ENCODE assay signal across 1 cellular context in genomic region chr6:137951064-137951597, GRCh38.
TF ChIP-seq lines count a peak whose summit lies in the region.

No MANE protein-coding gene starts in this region.

TF ChIP-seq in K562, 482 proteins besides CTCF, POLR2A, EP300 and RAD21 (continued from another document):
- TF ChIP-seq MGA (IDR thresholded peaks at IDR 0.05) = no peak
- no peak for TF ChIP-seq FOS (IDR thresholded peaks at IDR 0.05; ENCODE audit: extremely low read depth, insufficient read length)
